ENCODE assay signal across 19 cellular contexts in the genomic region with DNA sequence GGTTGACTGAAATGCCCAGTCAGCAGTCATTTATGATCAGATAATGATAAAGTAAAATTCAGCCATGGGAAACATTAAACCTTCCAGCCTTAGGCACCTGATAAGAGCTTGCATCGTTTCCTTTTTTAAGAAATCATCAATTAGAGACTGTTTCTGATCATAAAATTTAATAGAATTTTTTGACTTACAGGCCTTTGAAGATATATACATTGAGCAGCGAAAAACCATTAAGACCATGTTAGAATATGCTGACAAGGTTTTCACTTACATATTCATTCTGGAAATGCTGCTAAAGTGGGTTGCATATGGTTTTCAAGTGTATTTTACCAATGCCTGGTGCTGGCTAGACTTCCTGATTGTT.
DNase-seq lines count a peak whose midpoint lies in the region; ATAC-seq, FAIRE-seq and TF ChIP-seq lines count a peak whose summit lies in the region.
"Had no signal": no experiment of that assay in that cellular context is flagged by ENCODE, and none has a peak within 500 bp of the region (broad histone marks: within the 10 kb centered on the region; RNA-seq: fewer than 3 reads in every experiment).

No MANE protein-coding gene starts in this region.

- H3K27me3 ChIP-seq in A673 (replicated peaks; ENCODE audit: insufficient read depth, low read depth, low read length, poor library complexity) (no peaks in the 10 kb centered on the region), iPS-20b (ENCODE audit: insufficient read depth, low read length) (no peaks in the 10 kb centered on the region)

- no peak overlapping the region for H3K27ac Mint-ChIP-seq in T-helper 2 cell treated with Interferon-gamma antibody and Interleukin-4, amounts not matched to agents 5 μg/mL and 100 μg/mL, for 36 hours
- no peak overlapping the region for H3K27ac Mint-ChIP-seq in activated T-helper 2 cell treated with anti-CD3 and anti-CD28 coated beads, Interferon-gamma antibody, Interleukin-2, Interleukin-4, amounts not matched to agents 10 μg/mL and 5 μg/mL and 100 μg/mL, durations not matched to agents 14 hours and 24 hours and 36 hours
- H3K27ac Mint-ChIP-seq: CD4-positive, CD25-positive, alpha-beta regulatory T cell had no signal

- H3K9me3 ChIP-seq in A549 (no peaks in the 10 kb centered on the region), A673 (ENCODE audit: low read depth, low read length, poor library complexity, severe bottlenecking) (no peaks in the 10 kb centered on the region), SK-N-MC (ENCODE audit: low read depth, low read length) (no peaks in the 10 kb centered on the region), iPS-20b (ENCODE audit: insufficient read depth, low read depth, low read length) (no peaks in the 10 kb centered on the region)
- H3K9me3 ChIP-seq: SK-N-SH had no signal

- intact Hi-C loops in A673 (cut with micrococcal nuclease; ENCODE audit: unreplicated experiment), result no loop called here
- intact Hi-C loops in activated T-helper 2 cell treated with anti-CD3 and anti-CD28 coated beads, Interferon-gamma antibody, Interleukin-2, Interleukin-4, amounts not matched to agents 10 μg/mL and 5 μg/mL and 100 μg/mL, durations not matched to agents 14 hours and 24 hours and 36 hours (cut with micrococcal nuclease), result no loop called here

- TF ChIP-seq POLR2A in A549 (IDR thresholded peaks at IDR 0.05; ENCODE audit: low read length), result no peak

- H3K4me3 ChIP-seq in A549 (no peak overlapping the region), A673 (ENCODE audit: low read depth, low read length, poor library complexity, severe bottlenecking) (no peak overlapping the region), SK-N-MC (peak overlapping the region; percentile 46), iPS-20b (ENCODE audit: low read length) (peak overlapping the region; percentile 14; the same call in 1 of the 2 replicates)

- H3K27ac ChIP-seq in A549 (no peak overlapping the region), A673 (ENCODE audit: low read depth, low read length, poor library complexity, severe bottlenecking) (peak overlapping the region; percentile 34), SK-N-MC (peak overlapping the region; percentile 71), iPS-20b (ENCODE audit: low read length) (no peak overlapping the region)

- no peak for FAIRE-seq in A549 (lab: Jason Lieb, UNC)
- FAIRE-seq: HTR-8/SVneo had no signal

- no peak for TF ChIP-seq RAD21 in A549 (conservative IDR thresholded peaks at IDR 0.05 in 1 of 2, IDR thresholded peaks at IDR 0.05 in 1 of 2)

- peaks cover 2% of the 10 kb centered on the region for H3K4me1 Mint-ChIP-seq in T-helper 2 cell treated with Interferon-gamma antibody and Interleukin-4, amounts not matched to agents 5 μg/mL and 100 μg/mL, for 36 hours (ENCODE audit: low read depth)
- peaks cover 5% of the 10 kb centered on the region for H3K4me1 Mint-ChIP-seq in activated T-helper 2 cell treated with anti-CD3 and anti-CD28 coated beads, Interferon-gamma antibody, Interleukin-2, Interleukin-4, amounts not matched to agents 10 μg/mL and 5 μg/mL and 100 μg/mL, durations not matched to agents 14 hours and 24 hours and 36 hours (ENCODE audit: low read depth)
- H3K4me1 Mint-ChIP-seq: CD4-positive, CD25-positive, alpha-beta regulatory T cell had no signal

- H3K4me1 ChIP-seq in A549 (no peaks in the 10 kb centered on the region), A673 (ENCODE audit: insufficient read depth, low read length, poor library complexity, severe bottlenecking) (peaks cover 36% of the 10 kb centered on the region), iPS-20b (ENCODE audit: insufficient read depth, low read length) (peaks cover 30% of the 10 kb centered on the region)

- H3K4me2 ChIP-seq in A549, result no peak overlapping the region
- H3K4me2 ChIP-seq: SK-N-SH had no signal

- H3K36me3 ChIP-seq in A673 (ENCODE audit: insufficient read depth, low read length, poor library complexity, severe bottlenecking) (no peaks in the 10 kb centered on the region), SK-N-MC (ENCODE audit: insufficient read depth, low read length) (no peaks in the 10 kb centered on the region), iPS-20b (ENCODE audit: insufficient read depth, low read depth, low read length) (no peaks in the 10 kb centered on the region)

- no peak overlapping the region for H3K4me3 Mint-ChIP-seq in T-helper 2 cell treated with Interferon-gamma antibody and Interleukin-4, amounts not matched to agents 5 μg/mL and 100 μg/mL, for 36 hours
- H3K4me3 Mint-ChIP-seq in activated T-helper 2 cell treated with anti-CD3 and anti-CD28 coated beads, Interferon-gamma antibody, Interleukin-2, Interleukin-4, amounts not matched to agents 10 μg/mL and 5 μg/mL and 100 μg/mL, durations not matched to agents 14 hours and 24 hours and 36 hours (ENCODE audit: low read depth), result no peak overlapping the region
- H3K4me3 Mint-ChIP-seq: CD4-positive, CD25-positive, alpha-beta regulatory T cell had no signal

- no TSS peak for BruUV-seq in A673 (replicated peaks; lab: Mats Ljungman, UMichigan)

- POLR2A ChIA-PET in A549 (lab: Yijun Ruan, JAX) (no interaction called here), A673 (lab: Charles Lee; ENCODE audit: low non-redundant PET) (no interaction called here)

- ATAC-seq in A549, result no peak
- no peak for ATAC-seq in GM21723 (IDR thresholded peaks at IDR 0.05; ENCODE audit: unreplicated experiment)

- CTCF ChIA-PET in A549 (lab: Yijun Ruan, JAX) (no interaction called here), A673 (lab: Charles Lee) (no interaction called here)

- H3K9ac ChIP-seq in SK-N-MC (ENCODE audit: insufficient read length) (no peak overlapping the region), iPS-20b (ENCODE audit: low read depth, low read length) (peak overlapping the region; percentile 11; the same call in 1 of the 2 replicates)
- H3K9ac ChIP-seq: SK-N-SH had no signal

- WGBS in A549 (ENCODE audit: missing lambda C conversion rate), result 23% methylated on average over 2 of the region's 2 CpGs

- H3K36me3 Mint-ChIP-seq in T-helper 2 cell treated with Interferon-gamma antibody and Interleukin-4, amounts not matched to agents 5 μg/mL and 100 μg/mL, for 36 hours (ENCODE audit: low read depth), result no peaks in the 10 kb centered on the region
- no peaks in the 10 kb centered on the region for H3K36me3 Mint-ChIP-seq in activated T-helper 2 cell treated with anti-CD3 and anti-CD28 coated beads, Interferon-gamma antibody, Interleukin-2, Interleukin-4, amounts not matched to agents 10 μg/mL and 5 μg/mL and 100 μg/mL, durations not matched to agents 14 hours and 24 hours and 36 hours (ENCODE audit: low read depth)
- H3K36me3 Mint-ChIP-seq: CD4-positive, CD25-positive, alpha-beta regulatory T cell had no signal

- TF ChIP-seq EP300 in A549 (IDR thresholded peaks at IDR 0.05), result no peak

- peaks cover 9% of the 10 kb centered on the region for H3K27me3 Mint-ChIP-seq in T-helper 2 cell treated with Interferon-gamma antibody and Interleukin-4, amounts not matched to agents 5 μg/mL and 100 μg/mL, for 36 hours (ENCODE audit: low read depth)
- H3K27me3 Mint-ChIP-seq in activated T-helper 2 cell treated with anti-CD3 and anti-CD28 coated beads, Interferon-gamma antibody, Interleukin-2, Interleukin-4, amounts not matched to agents 10 μg/mL and 5 μg/mL and 100 μg/mL, durations not matched to agents 14 hours and 24 hours and 36 hours (ENCODE audit: low read depth), result peaks cover 2% of the 10 kb centered on the region
- H3K27me3 Mint-ChIP-seq: CD4-positive, CD25-positive, alpha-beta regulatory T cell had no signal

- DNase-seq in A549 (ENCODE audit: low read depth in 1 of 2, low spot score in 1 of 2) (no peak), A673 (ENCODE audit: low spot score) (no peak), SK-N-MC (ENCODE audit: low read depth, low spot score) (peak; percentile 88)
- DNase-seq in T-helper 2 cell treated with Interferon-gamma antibody and Interleukin-4, amounts not matched to agents 5 μg/mL and 100 μg/mL, for 36 hours (ENCODE audit: low spot score), result no peak
- DNase-seq in activated T-helper 2 cell treated with anti-CD3 and anti-CD28 coated beads, Interferon-gamma antibody, Interleukin-2, Interleukin-4, amounts not matched to agents 10 μg/mL and 5 μg/mL and 100 μg/mL, durations not matched to agents 14 hours and 24 hours and 36 hours (ENCODE audit: low spot score), result no peak
- DNase-seq: CD4-positive, CD25-positive, alpha-beta regulatory T cell; COR-L47; GF-D8; HCEC 1CT; NCI-H1105 treated with DMSO at 0.1 percent for 48 hours; NCI-H1694 treated with DMSO at 0.1 percent for 48 hours; NCI-H2107; NCI-H446; NCI-H748 treated with DMSO at 0.1 percent for 48 hours; SHP77; SK-N-SH had no signal

- no peaks in the 10 kb centered on the region for H3K9me3 Mint-ChIP-seq in T-helper 2 cell treated with Interferon-gamma antibody and Interleukin-4, amounts not matched to agents 5 μg/mL and 100 μg/mL, for 36 hours
- H3K9me3 Mint-ChIP-seq in activated T-helper 2 cell treated with anti-CD3 and anti-CD28 coated beads, Interferon-gamma antibody, Interleukin-2, Interleukin-4, amounts not matched to agents 10 μg/mL and 5 μg/mL and 100 μg/mL, durations not matched to agents 14 hours and 24 hours and 36 hours, result no peaks in the 10 kb centered on the region
- H3K9me3 Mint-ChIP-seq: CD4-positive, CD25-positive, alpha-beta regulatory T cell had no signal

- TF ChIP-seq CTCF in A549 (IDR thresholded peaks at IDR 0.05) (no peak), A673 (conservative IDR thresholded peaks at IDR 0.05; ENCODE audit: low read depth, low read length) (no peak)

TF ChIP-seq in A549, 52 proteins besides CTCF, POLR2A, EP300 and RAD21:
- TF ChIP-seq HDAC2 (IDR thresholded peaks at IDR 0.05), result no peak
- no peak for TF ChIP-seq ZC3H11A (IDR thresholded peaks at IDR 0.05)
- TF ChIP-seq MAFK (IDR thresholded peaks at IDR 0.05; ENCODE audit: partially characterized antibody), result peak; percentile 30
- no peak for TF ChIP-seq TFCP2L1 (CRISPR knock-in tag; IDR thresholded peaks at IDR 0.05)
- TF ChIP-seq JUNB (IDR thresholded peaks at IDR 0.05), result no peak
- TF ChIP-seq, protein P1, sequence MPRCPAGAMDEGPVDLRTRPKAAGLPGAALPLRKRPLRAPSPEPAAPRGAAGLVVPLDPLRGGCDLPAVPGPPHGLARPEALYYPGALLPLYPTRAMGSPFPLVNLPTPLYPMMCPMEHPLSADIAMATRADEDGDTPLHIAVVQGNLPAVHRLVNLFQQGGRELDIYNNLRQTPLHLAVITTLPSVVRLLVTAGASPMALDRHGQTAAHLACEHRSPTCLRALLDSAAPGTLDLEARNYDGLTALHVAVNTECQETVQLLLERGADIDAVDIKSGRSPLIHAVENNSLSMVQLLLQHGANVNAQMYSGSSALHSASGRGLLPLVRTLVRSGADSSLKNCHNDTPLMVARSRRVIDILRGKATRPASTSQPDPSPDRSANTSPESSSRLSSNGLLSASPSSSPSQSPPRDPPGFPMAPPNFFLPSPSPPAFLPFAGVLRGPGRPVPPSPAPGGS (IDR thresholded peaks at IDR 0.05), result no peak

Comparison
In these comparisons a context has a peak if more than half of its experiments do, and no peak if none do; other contexts are left out.
1. H3K27ac ChIP-seq: peak in A673 (single experiment) and SK-N-MC (single experiment); none in A549 (0 of 2) and iPS-20b (single experiment).
2. H3K4me3 ChIP-seq: peak in SK-N-MC (single experiment) and iPS-20b (single experiment); none in A549 (single experiment) and A673 (single experiment).